ENCODE assay signal across 23 cellular contexts in genomic region chr9:129326061-129327005, GRCh38.
DNase-seq lines count a peak whose midpoint lies in the region; ATAC-seq, FAIRE-seq and TF ChIP-seq lines count a peak whose summit lies in the region.
"Had no signal": no experiment of that assay in that cellular context is flagged by ENCODE, and none has a peak within 500 bp of the region (broad histone marks: within the 10 kb centered on the region; RNA-seq: fewer than 3 reads in every experiment).

No MANE protein-coding gene starts in this region.

- H3K4me1 Mint-ChIP-seq in endodermal cell (peaks cover 5% of the 10 kb centered on the region), nephron (peaks cover 54% of the 10 kb centered on the region), MCF 10A (ENCODE audit: insufficient read depth, unreplicated experiment) (no peaks in the 10 kb centered on the region)

- H3K9me3 Mint-ChIP-seq in endodermal cell (peaks cover 8% of the 10 kb centered on the region), nephron (no peaks in the 10 kb centered on the region), MCF 10A (ENCODE audit: unreplicated experiment) (peaks cover 6% of the 10 kb centered on the region)

- 90 to 91% methylated on average over 10 to 13 of the region's 13 CpGs for WGBS in endodermal cell (ENCODE audit: insufficient coverage in 1 of 2, insufficient read length in 1 of 2), 2 experiments
- 81 to 90% (median 89%) methylated on average over 13 of the region's 13 CpGs for WGBS in small intestine, 3 donors

- H3K4me3 Mint-ChIP-seq in endodermal cell (no peak overlapping the region), nephron (no peak overlapping the region), MCF 10A (ENCODE audit: unreplicated experiment) (no peak overlapping the region)
- H3K4me3 Mint-ChIP-seq: CD8-positive, alpha-beta memory T cell had no signal

- no peak for ATAC-seq in left ventricle myocardium superior
- no peak for ATAC-seq in Right ventricle myocardium inferior
- ATAC-seq in GM19455 (IDR thresholded peaks at IDR 0.05; ENCODE audit: unreplicated experiment) = no peak

- H3K27me3 Mint-ChIP-seq in endodermal cell (ENCODE audit: insufficient read depth) = peaks cover 1% of the 10 kb centered on the region
- peaks cover 4% of the 10 kb centered on the region for H3K27me3 Mint-ChIP-seq in nephron (ENCODE audit: low read depth)
- no peaks in the 10 kb centered on the region for H3K27me3 Mint-ChIP-seq in MCF 10A (ENCODE audit: insufficient read depth, unreplicated experiment)
- H3K27me3 Mint-ChIP-seq: CD8-positive, alpha-beta memory T cell had no signal

- DNase-seq in left ventricle myocardium superior = peak; percentile 10
- no peak for DNase-seq in Right ventricle myocardium inferior (ENCODE audit: missing footprints)
- DNase-seq in endodermal cell = peak; percentile 45
- DNase-seq in MCF 10A (ENCODE audit: unreplicated experiment) = no peak
- no peak for DNase-seq in small intestine
- DNase-seq in DMS 273 treated with DMSO at 0.1 percent for 48 hours (lab: John Stamatoyannopoulos, UW) = no peak
- DNase-seq: CD8-positive, alpha-beta memory T cell; DMS53; GF-D8; HCEC 1CT; Kasumi-1; MG63; NCI-H1417; NCI-H1694 treated with DMSO at 0.1 percent for 48 hours; NCI-H2081 treated with DMSO at 0.1 percent for 48 hours; NCI-H2171 treated with DMSO at 0.1 percent for 48 hours; NCI-H526 treated with DMSO at 0.1 percent for 48 hours; SHP77 treated with DMSO at 0.1 percent for 48 hours; SW 1271 had no signal

- no peaks in the 10 kb centered on the region for H3K36me3 Mint-ChIP-seq in endodermal cell (ENCODE audit: low read depth)
- H3K36me3 Mint-ChIP-seq in nephron (ENCODE audit: low read depth) = no peaks in the 10 kb centered on the region
- H3K36me3 Mint-ChIP-seq in MCF 10A (ENCODE audit: insufficient read depth, unreplicated experiment) = no peaks in the 10 kb centered on the region
- H3K36me3 Mint-ChIP-seq: CD8-positive, alpha-beta memory T cell had no signal

- no peaks in the 10 kb centered on the region for H3K4me1 ChIP-seq in endodermal cell (ENCODE audit: control insufficient read depth, insufficient read depth, low read length)
- H3K4me1 ChIP-seq in small intestine (ENCODE audit: control insufficient read depth in 2 of 2, insufficient read depth in 1 of 2, low read depth in 1 of 2, low read length in 1 of 2) = no peaks in the 10 kb centered on the region

- H3K9me3 ChIP-seq in endodermal cell (ENCODE audit: control insufficient read depth, low read length) (peaks cover 10% of the 10 kb centered on the region), small intestine (ENCODE audit: control insufficient read depth, low read depth) (no peaks in the 10 kb centered on the region)

- peak; percentile 21 for TF ChIP-seq CTCF in endodermal cell (conservative IDR thresholded peaks at IDR 0.05)
- no peak for TF ChIP-seq CTCF in nephron (IDR thresholded peaks at IDR 0.05; ENCODE audit: unreplicated experiment in 3 of 3)
- TF ChIP-seq CTCF in MCF 10A (IDR thresholded peaks at IDR 0.05; ENCODE audit: unreplicated experiment) = no peak

- POLR2A ChIA-PET in MCF 10A (lab: Yijun Ruan, JAX) = interaction anchor here (0.7 kb wide), 1 partner anchor 149 kb away, joined by 3 read pairs; the partner anchor contains the start of gene IER5L

- H3K36me3 ChIP-seq in endodermal cell (ENCODE audit: control insufficient read depth, insufficient read depth, low read length) = no peaks in the 10 kb centered on the region
- no peaks in the 10 kb centered on the region for H3K36me3 ChIP-seq in small intestine (ENCODE audit: control insufficient read depth in 2 of 2, insufficient read depth in 2 of 2, low read length in 2 of 2)
- H3K36me3 ChIP-seq: MG63 had no signal

- H3K4me3 ChIP-seq in endodermal cell (ENCODE audit: low read length) (no peak overlapping the region), small intestine (ENCODE audit: low read depth in 1 of 2, low read length in 2 of 2) (no peak overlapping the region)
- H3K4me3 ChIP-seq: MG63, SK-N-MC had no signal

- no peak for FAIRE-seq in small intestine (lab: Jason Lieb, UNC)

- H3K9ac ChIP-seq in endodermal cell (ENCODE audit: extremely low read depth, low read length, poor library complexity, severe bottlenecking) = no peak overlapping the region

- no TSS peak for BruUV-seq in MCF 10A (replicated peaks; lab: Mats Ljungman, UMichigan)

- no peak overlapping the region for H3K27ac ChIP-seq in endodermal cell (ENCODE audit: low read depth, low read length)
- no peak overlapping the region for H3K27ac ChIP-seq in small intestine (ENCODE audit: low read depth in 1 of 2, low read length in 1 of 2)
- H3K27ac ChIP-seq: C4-2B had no signal

- CTCF ChIA-PET in MCF 10A (lab: Yijun Ruan, JAX) = interaction anchor here (0.6 to 1.4 kb wide), 3 partner anchors 50 to 1373 kb away, joined by 3 to 5 read pairs (median 4); no protein-coding TSS in a partner anchor

- H3K27ac Mint-ChIP-seq in endodermal cell (no peak overlapping the region), nephron (peak overlapping the region in 2 of 3 experiments; percentile 80 to 97), MCF 10A (ENCODE audit: low read depth, unreplicated experiment) (no peak overlapping the region)

- intact Hi-C loops in left ventricle myocardium superior (cut with micrococcal nuclease) (no loop called here), Right ventricle myocardium inferior (cut with DNase I) (no loop called here), MCF 10A (cut with micrococcal nuclease) (no loop called here)

- H3K27me3 ChIP-seq in endodermal cell (ENCODE audit: control insufficient read depth, insufficient read depth, low read length, poor library complexity, severe bottlenecking) (no peaks in the 10 kb centered on the region), small intestine (ENCODE audit: control insufficient read depth in 2 of 2, insufficient read depth in 2 of 2, low read length in 2 of 2) (no peaks in the 10 kb centered on the region)
- H3K27me3 ChIP-seq: MG63 had no signal

Comparison
In these comparisons a context has a peak if more than half of its experiments do, and no peak if none do; other contexts are left out.
1. DNase-seq: peak in left ventricle myocardium superior (single experiment) and endodermal cell (single experiment); none in Right ventricle myocardium inferior (single experiment), MCF 10A (single experiment), small intestine (single experiment) and DMS 273 treated with DMSO at 0.1 percent for 48 hours (single experiment).
2. H3K27ac Mint-ChIP-seq: peak in nephron (2 of 3); none in endodermal cell (single experiment) and MCF 10A (single experiment).